In the genomic region with DNA sequence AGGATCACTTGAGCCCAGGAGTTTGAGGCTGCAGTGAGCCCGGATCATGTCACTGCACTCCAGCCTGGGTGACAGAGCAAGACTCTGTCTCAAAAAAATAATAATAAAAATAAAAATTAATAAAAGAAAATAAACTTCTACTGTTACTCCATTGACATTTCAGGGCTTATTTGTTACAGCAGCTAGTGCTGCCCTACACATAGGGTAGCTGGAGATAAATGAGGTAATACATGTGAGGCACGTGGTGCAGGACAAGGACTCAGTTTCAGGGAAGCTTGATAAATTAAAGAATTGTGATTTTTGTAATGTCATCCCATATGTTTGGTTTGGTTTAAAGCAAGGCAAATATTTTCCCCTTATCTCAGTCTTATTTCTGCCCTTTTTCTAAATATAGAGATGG, we compare ENCODE assay signal across 35 cellular contexts.
"Had no signal": no experiment of that assay in that cellular context is flagged by ENCODE, and none has a peak within 500 bp of the region (broad histone marks: within the 10 kb centered on the region; RNA-seq: fewer than 3 reads in every experiment).

No MANE protein-coding gene starts in this region.

- H3K4me2 ChIP-seq: KMS-11 had no signal

- H3K27me3 ChIP-seq: MG63 had no signal

- DNase-seq: Karpas-422, Kasumi-1, MG63, MM.1S, MV-4-11, NCI-H1048, NCI-H1092, NCI-H1092 treated with DMSO at 0.1 percent for 48 hours, NCI-H1105, NCI-H1105 treated with DMSO at 0.1 percent for 48 hours, NCI-H1417, NCI-H1417 treated with DMSO at 0.1 percent for 48 hours, NCI-H1436, NCI-H1436 treated with DMSO at 0.1 percent for 48 hours, NCI-H146, NCI-H1694, NCI-H1694 treated with DMSO at 0.1 percent for 48 hours, NCI-H187, NCI-H187 treated with DMSO at 0.1 percent for 48 hours, NCI-H1930, NCI-H2029, NCI-H2029 treated with DMSO at 0.1 percent for 48 hours, NCI-H2081, NCI-H2081 treated with DMSO at 0.1 percent for 48 hours, NCI-H2107, NCI-H2171, NCI-H2171 treated with DMSO at 0.1 percent for 48 hours, NCI-H2227 treated with DMSO at 0.1 percent for 48 hours, NCI-H226, NCI-H345, NCI-H446, NCI-H446 treated with DMSO at 0.1 percent for 48 hours, NCI-H510A, NCI-H510A treated with DMSO at 0.1 percent for 48 hours had no signal

- H3K9ac ChIP-seq: KMS-11 had no signal

- H3K36me3 ChIP-seq: MG63 had no signal

- H3K27ac ChIP-seq: KMS-11 had no signal

- H3K4me3 ChIP-seq: MG63 had no signal
